Comparison of ENCODE assay signal across 17 cellular contexts in the genomic region with DNA sequence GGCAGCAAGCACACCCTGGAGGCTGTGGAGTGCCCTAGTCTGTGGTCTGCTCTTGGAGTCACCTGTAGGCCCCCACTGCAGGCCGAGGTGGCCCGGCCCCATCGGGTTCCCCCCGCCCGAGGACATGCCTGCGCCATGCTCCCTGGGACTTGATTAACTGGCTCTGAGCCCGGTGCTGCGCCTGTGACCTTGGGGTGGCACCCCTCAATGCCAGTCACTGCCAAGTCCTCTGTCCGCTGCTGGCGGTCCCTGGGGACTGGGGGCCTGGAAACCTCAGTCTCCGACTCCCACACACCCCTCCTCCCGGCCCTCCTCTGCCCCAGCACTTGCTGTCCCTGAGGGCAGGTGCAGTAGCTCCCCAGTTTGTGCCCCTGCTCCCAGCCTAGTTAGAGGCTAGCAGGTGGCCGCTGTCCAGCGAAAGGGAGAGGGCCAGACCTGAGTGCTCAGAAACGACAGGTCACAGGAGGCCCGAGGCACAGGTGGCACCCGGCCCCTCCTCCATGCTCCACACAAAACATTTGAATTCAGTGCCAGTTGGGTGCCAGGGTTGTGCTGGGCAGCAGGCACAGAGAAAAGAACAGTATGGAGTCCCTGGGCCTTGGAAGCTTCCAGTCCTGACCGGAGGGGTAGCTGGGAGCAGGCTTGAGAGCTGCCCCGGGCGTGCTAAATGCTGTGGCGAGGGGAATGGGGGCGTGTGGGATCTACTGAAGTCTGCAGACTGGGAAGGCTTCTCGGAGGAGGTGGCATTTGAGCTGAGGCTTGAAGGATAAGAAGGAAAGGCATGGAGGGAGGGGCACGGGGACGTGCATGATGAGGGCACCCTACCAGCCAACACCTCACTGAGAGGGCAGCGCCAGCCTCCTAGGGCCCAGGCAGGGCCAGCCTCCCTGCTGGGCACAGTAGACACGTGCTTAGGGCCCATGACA. TPM values are rescaled to one million over a fixed set of nuclear protein-coding genes. Genes with fewer than 3 reads are reported as not detected.
DNase-seq lines count a peak whose midpoint lies in the region; ATAC-seq, FAIRE-seq and TF ChIP-seq lines count a peak whose summit lies in the region.
"Had no signal": no experiment of that assay in that cellular context is flagged by ENCODE, and none has a peak within 500 bp of the region (broad histone marks: within the 10 kb centered on the region; RNA-seq: fewer than 3 reads in every experiment).

No MANE protein-coding gene starts in this region.

- H3K27me3 ChIP-seq in right atrium auricular region = no peaks in the 10 kb centered on the region
- peaks cover 0 to 4% of the 10 kb centered on the region in 2 experiments; a peak in 1 of 5 replicates for H3K27me3 ChIP-seq in K562 (ENCODE audit: control insufficient read depth in 2 of 2, insufficient read depth in 2 of 2, low read length in 2 of 2)
- H3K27me3 ChIP-seq in thyroid gland = no peaks in the 10 kb centered on the region
- no peaks in the 10 kb centered on the region for H3K27me3 ChIP-seq in esophagus muscularis mucosa
- H3K27me3 ChIP-seq: MG63 had no signal

- no peak for FAIRE-seq in K562 (lab: Jason Lieb, UNC)
- FAIRE-seq in kidney (lab: Jason Lieb, UNC) = no peak

- intact Hi-C loops in Right ventricle myocardium inferior (cut with DNase I) (no loop called here), K562 (cut with micrococcal nuclease) (no loop called here), kidney (cut with DNase I) (no loop called here), thyroid gland (cut with DNase I) (no loop called here), esophagus muscularis mucosa (cut with DNase I) (no loop called here)

- 38% methylated on average over 20 of the region's 27 CpGs for WGBS in K562 (ENCODE audit: insufficient coverage, low coverage, missing lambda C conversion rate)
- 70 to 79% methylated on average over 14 to 17 of the region's 27 CpGs for WGBS in thyroid gland, 2 donors
- WGBS in esophagus muscularis mucosa = 87% methylated on average over 22 of the region's 27 CpGs

- no peaks in the 10 kb centered on the region for H3K9me1 ChIP-seq in K562 (ENCODE audit: control insufficient read depth, insufficient read depth, low read length)

- peak; percentile 75 for DNase-seq in Right ventricle myocardium inferior (ENCODE audit: missing footprints)
- no peak for DNase-seq in right atrium auricular region (ENCODE audit: low spot score)
- DNase-seq in K562 (ENCODE audit: extremely low read depth in 1 of 4, low spot score in 3 of 4) = no peak
- DNase-seq in kidney = no peak
- DNase-seq in thyroid gland = peak; percentile 64 to 70
- DNase-seq in hypothalamus (lab: John Stamatoyannopoulos, UW) = no peak
- no peak for DNase-seq in esophagus muscularis mucosa (ENCODE audit: extremely low spot score)
- DNase-seq in amygdala (lab: John Stamatoyannopoulos, UW) = no peak
- DNase-seq: AML-193; CD4-positive, alpha-beta memory T cell; GM23248; MG63; NCI-H2029; NCI-H526; PC-3 had no signal

- peak overlapping the region in 1 of 2 donors; percentile 7 for H3K27ac ChIP-seq in right atrium auricular region
- no peak overlapping the region for H3K27ac ChIP-seq in K562 (ENCODE audit: extremely low read depth, low read depth, low read length)
- H3K27ac ChIP-seq in kidney (ENCODE audit: low read depth in 2 of 2, low read length in 2 of 2) = peak overlapping the region; percentile 34 to 60
- no peak overlapping the region for H3K27ac ChIP-seq in thyroid gland
- H3K27ac ChIP-seq in esophagus muscularis mucosa (replicated peaks in 1 of 4) = no peak overlapping the region
- H3K27ac ChIP-seq: GM23248 had no signal

- ATAC-seq in Right ventricle myocardium inferior (peak; percentile 51), K562 (0 out of 3 replicates have a peak, but pooled peaks have one; percentile 24)
- ATAC-seq: PC-3, SK-N-SH treated with all-trans-retinoic acid at 6 μM for 48 hours had no signal

- H3K4me3 ChIP-seq in right atrium auricular region (no peak overlapping the region), K562 (no peak overlapping the region), kidney (ENCODE audit: low read length in 2 of 2) (no peak overlapping the region), thyroid gland (replicated peaks in 1 of 3) (no peak overlapping the region), esophagus muscularis mucosa (no peak overlapping the region)
- H3K4me3 ChIP-seq: GM23248, MG63 had no signal

- TF ChIP-seq RAD21 in K562 (CRISPR knock-in tag; conservative IDR thresholded peaks at IDR 0.05 in 1 of 2, IDR thresholded peaks at IDR 0.05 in 1 of 2) = no peak

- no peaks in the 10 kb centered on the region for H3K79me2 ChIP-seq in K562 (ENCODE audit: control insufficient read depth, insufficient read depth, low read length)

- H3K4me2 ChIP-seq in K562 (ENCODE audit: insufficient read depth, low read length) = no peak overlapping the region

- peak overlapping the region in 1 of 2 experiments; percentile 14; a peak in 1 of 4 replicates for H3K9ac ChIP-seq in K562 (ENCODE audit: insufficient read depth in 1 of 2, low read depth in 2 of 2, low read length in 2 of 2)
- H3K9ac ChIP-seq in kidney (ENCODE audit: low read length in 2 of 2) = no peak overlapping the region
- H3K9ac ChIP-seq: GM23248 had no signal

- POLR2A ChIA-PET in K562 (lab: Yijun Ruan, JAX) = interaction anchor here (0.7 to 1.0 kb wide), 4 partner anchors 12 to 79 kb away, joined by 3 read pairs; no protein-coding TSS in a partner anchor

- in situ Hi-C loops in K562 (cut with MboI) = no loop called here

- TF ChIP-seq CTCF in right atrium auricular region (IDR thresholded peaks at IDR 0.05) (no peak), K562 (IDR thresholded peaks at IDR 0.05 in 2 of 3, conservative IDR thresholded peaks at IDR 0.05 in 1 of 3; ENCODE audit: insufficient read depth in 2 of 3, low read depth in 1 of 3, low read length in 3 of 3) (no peak), kidney (IDR thresholded peaks at IDR 0.05; ENCODE audit: borderline replicate concordance, extremely low read depth, insufficient read depth) (no peak), thyroid gland (IDR thresholded peaks at IDR 0.05) (no peak), esophagus muscularis mucosa (IDR thresholded peaks at IDR 0.05) (no peak)

- peaks cover 0 to 32% of the 10 kb centered on the region in 2 donors for H3K4me1 ChIP-seq in right atrium auricular region
- H3K4me1 ChIP-seq in K562 (replicated peaks in 1 of 2; ENCODE audit: control insufficient read depth in 2 of 2, insufficient read depth in 2 of 2, low read length in 2 of 2) = peaks cover 0 to 49% of the 10 kb centered on the region in 2 experiments; a peak in 2 of 5 replicates
- H3K4me1 ChIP-seq in kidney (ENCODE audit: control insufficient read depth in 1 of 2, insufficient read depth in 1 of 2, low read depth in 1 of 2, low read length in 2 of 2) = peaks cover 4 to 18% of the 10 kb centered on the region in 2 donors
- H3K4me1 ChIP-seq in thyroid gland = peaks cover 6 to 19% of the 10 kb centered on the region in 2 donors
- peaks cover 0 to 21% (median 0%) of the 10 kb centered on the region in 4 donors for H3K4me1 ChIP-seq in esophagus muscularis mucosa

- H2AFZ ChIP-seq in K562 (ENCODE audit: low read depth, low read length) = no peak overlapping the region
- H2AFZ ChIP-seq: GM23248 had no signal

- H3K36me3 ChIP-seq in right atrium auricular region = no peaks in the 10 kb centered on the region
- H3K36me3 ChIP-seq in K562 (ENCODE audit: control insufficient read depth, insufficient read depth, low read length) = no peaks in the 10 kb centered on the region
- no peaks in the 10 kb centered on the region for H3K36me3 ChIP-seq in kidney (ENCODE audit: control insufficient read depth in 1 of 2, insufficient read depth in 2 of 2, low read length in 2 of 2)
- no peaks in the 10 kb centered on the region for H3K36me3 ChIP-seq in thyroid gland
- no peaks in the 10 kb centered on the region for H3K36me3 ChIP-seq in esophagus muscularis mucosa
- H3K36me3 ChIP-seq: MG63 had no signal

- peaks cover 59% of the 10 kb centered on the region for H4K20me1 ChIP-seq in K562 (replicated peaks; ENCODE audit: control insufficient read depth, insufficient read depth, low read length)

- TF ChIP-seq EP300 in K562 (IDR thresholded peaks at IDR 0.05; ENCODE audit: low read length) (no peak), esophagus muscularis mucosa (IDR thresholded peaks at IDR 0.05) (no peak)

- no TSS peak for BruUV-seq in K562 (replicated peaks; lab: Mats Ljungman, UMichigan)

- TF ChIP-seq POLR2A in K562 (conservative IDR thresholded peaks at IDR 0.05) = no peak
- no peak for TF ChIP-seq POLR2A in thyroid gland (IDR thresholded peaks at IDR 0.05)
- TF ChIP-seq POLR2A in esophagus muscularis mucosa (IDR thresholded peaks at IDR 0.05; ENCODE audit: low read depth) = no peak

- no peaks in the 10 kb centered on the region for H3K9me3 ChIP-seq in right atrium auricular region
- H3K9me3 ChIP-seq in K562 (replicated peaks; ENCODE audit: control insufficient read depth, insufficient read depth, low read depth, low read length) = no peaks in the 10 kb centered on the region
- no peaks in the 10 kb centered on the region for H3K9me3 ChIP-seq in kidney (ENCODE audit: control insufficient read depth in 1 of 2, low read length in 2 of 2)
- H3K9me3 ChIP-seq in thyroid gland = no peaks in the 10 kb centered on the region
- no peaks in the 10 kb centered on the region for H3K9me3 ChIP-seq in esophagus muscularis mucosa
- H3K9me3 ChIP-seq: MG63 had no signal

- CTCF ChIA-PET in K562 (lab: Yijun Ruan, JAX; ENCODE audit: low intra/inter-chr PET ratio) = no interaction called here

RNA-seq across cellular contexts. Expression of gene FLRT1, which starts 16.4 kb away (rescaled TPM):
- total RNA-seq in Right ventricle myocardium inferior (0.57 TPM), right atrium auricular region (1 to 10 TPM in 1 of 2 donors, under 1 TPM in 1; 0.67 to 1.7 TPM), K562 (2014; rRNA removed) (not detected in 2 replicates), K562 (2014; rRNA removed; fragmentation: Illumina TruSeq; extraction: Trizol) (not detected in 2 replicates), K562 (2015; rRNA removed; fragmentation: Illumina TruSeq; extraction: Trizol) (not detected in 2 replicates), K562 (2021) (not detected in 2 replicates), kidney (0.66 TPM), thyroid gland (1 to 10 TPM in 3 of 4 donors, under 1 TPM in 1; 0.54 to 4.0 (median 3.8) TPM), esophagus muscularis mucosa (1 to 10 TPM; 2.1 to 5.0 (median 3.1) TPM)
- not detected in 2 replicates for total RNA-seq in K562 (2011; cell fraction: chromatin; rRNA removed; ENCODE audit: low replicate concordance)
- total RNA-seq in K562 (2011; cell fraction: nucleolus; rRNA removed) = not detected in 2 replicates
- not detected in 2 replicates for total RNA-seq in K562 (2011; cell fraction: nucleoplasm; rRNA removed)
- polyA plus RNA-seq in K562 (2011; rRNA removed) (not detected in 2 replicates), K562 (2014; fragmentation: Illumina TruSeq; extraction: Trizol) (not detected in 2 replicates), K562 (2014; fragmentation: Nextera tagmentation; extraction: Ambion mirVana) (not detected), K562 (2014; rRNA removed) (not detected in 2 replicates), kidney (ENCODE audit: insufficient read depth, low read depth, low replicate concordance) (1.5 TPM)
- polyA plus RNA-seq in K562 (2011; cell fraction: cytosol; rRNA removed) = not detected in 2 replicates
- not detected in 2 replicates for polyA plus RNA-seq in K562 (2011; cell fraction: nucleus; rRNA removed)
- 0.14 and 0.75 TPM in 2 replicates for polyA plus RNA-seq in K562 (2012)
- polyA minus RNA-seq in K562 (2011; rRNA and poly(A)+ RNA removed) = not detected in 2 replicates
- polyA minus RNA-seq in K562 (2011; cell fraction: cytosol; rRNA and poly(A)+ RNA removed) = not detected in 2 replicates
- not detected in 2 replicates for polyA minus RNA-seq in K562 (2011; cell fraction: nucleus; rRNA and poly(A)+ RNA removed)
- total RNA-seq: CD4-positive, alpha-beta memory T cell; Daoy; PC-3 had no signal
- polyA plus RNA-seq: CD4-positive, alpha-beta memory T cell had no signal

RNA-seq across cellular contexts. Expression of gene OTUB1, which starts 33.1 kb away (rescaled TPM):
- total RNA-seq in Right ventricle myocardium inferior = 55.6 TPM
- 10 to 100 TPM; 55.9 to 57.1 TPM for total RNA-seq in right atrium auricular region
- 66.0 and 203 TPM in 2 replicates for total RNA-seq in K562 (2011; cell fraction: chromatin; rRNA removed; ENCODE audit: low replicate concordance)
- 146 and 161 TPM in 2 replicates for total RNA-seq in K562 (2011; cell fraction: nucleolus; rRNA removed)
- total RNA-seq in K562 (2011; cell fraction: nucleoplasm; rRNA removed) = 81.9 and 97.9 TPM in 2 replicates
- total RNA-seq in K562 (2014; rRNA removed) = 63.7 and 73.3 TPM in 2 replicates
- total RNA-seq in K562 (2014; rRNA removed; fragmentation: Illumina TruSeq; extraction: Trizol) = 24.4 and 29.5 TPM in 2 replicates
- 37.6 and 39.9 TPM in 2 replicates for total RNA-seq in K562 (2015; rRNA removed; fragmentation: Illumina TruSeq; extraction: Trizol)
- total RNA-seq in K562 (2021) = 66.5 and 71.0 TPM in 2 replicates
- polyA plus RNA-seq in K562 (2011; rRNA removed) = 66.1 and 90.0 TPM in 2 replicates
- polyA plus RNA-seq in K562 (2011; cell fraction: cytosol; rRNA removed) = 102 and 160 TPM in 2 replicates
- polyA plus RNA-seq in K562 (2011; cell fraction: nucleus; rRNA removed) = 237 and 319 TPM in 2 replicates
- polyA plus RNA-seq in K562 (2012) = 89.4 and 91.7 TPM in 2 replicates
- polyA plus RNA-seq in K562 (2014; fragmentation: Illumina TruSeq; extraction: Trizol) = 58.4 and 76.3 TPM in 2 replicates
- 100 to 1,000 TPM; 109 to 134 TPM for polyA plus RNA-seq in K562 (2014; fragmentation: Nextera tagmentation; extraction: Ambion mirVana)
- polyA plus RNA-seq in K562 (2014; rRNA removed) = 95.3 and 104 TPM in 2 replicates
- 27.2 and 36.0 TPM in 2 replicates for polyA minus RNA-seq in K562 (2011; rRNA and poly(A)+ RNA removed)
- polyA minus RNA-seq in K562 (2011; cell fraction: cytosol; rRNA and poly(A)+ RNA removed) = 36.5 and 47.6 TPM in 2 replicates
- 30.8 and 38.3 TPM in 2 replicates for polyA minus RNA-seq in K562 (2011; cell fraction: nucleus; rRNA and poly(A)+ RNA removed)
- total RNA-seq in kidney = 69.0 TPM
- polyA plus RNA-seq in kidney (ENCODE audit: insufficient read depth, low read depth, low replicate concordance) = 118 TPM
- total RNA-seq in thyroid gland = 100 to 1,000 TPM in 1 of 4 donors, 10 to 100 TPM in 3; 62.3 to 130 (median 76.1) TPM
- total RNA-seq in esophagus muscularis mucosa = 10 to 100 TPM; 57.7 to 70.5 (median 65.4) TPM

RNA-seq across cellular contexts. Expression of gene COX8A, which starts 44.9 kb away (rescaled TPM):
- total RNA-seq in Right ventricle myocardium inferior (1,159 TPM), right atrium auricular region (1,000 to 10,000 TPM in 1 of 2 donors, 100 to 1,000 TPM in 1; 830 to 1,057 TPM), K562 (2014; rRNA removed) (924 and 1,130 TPM in 2 replicates), K562 (2014; rRNA removed; fragmentation: Illumina TruSeq; extraction: Trizol) (313 and 412 TPM in 2 replicates), K562 (2015; rRNA removed; fragmentation: Illumina TruSeq; extraction: Trizol) (716 and 837 TPM in 2 replicates), K562 (2021) (746 and 750 TPM in 2 replicates), kidney (320 TPM), thyroid gland (100 to 1,000 TPM; 210 to 787 (median 471) TPM), esophagus muscularis mucosa (100 to 1,000 TPM; 393 to 518 (median 445) TPM)
- total RNA-seq in K562 (2011; cell fraction: chromatin; rRNA removed; ENCODE audit: low replicate concordance) = 9.7 and 38.4 TPM in 2 replicates
- 114 and 127 TPM in 2 replicates for total RNA-seq in K562 (2011; cell fraction: nucleolus; rRNA removed)
- total RNA-seq in K562 (2011; cell fraction: nucleoplasm; rRNA removed) = 87.0 and 112 TPM in 2 replicates
- polyA plus RNA-seq in K562 (2011; rRNA removed) (274 and 505 TPM in 2 replicates), K562 (2014; fragmentation: Illumina TruSeq; extraction: Trizol) (410 and 1,021 TPM in 2 replicates), K562 (2014; fragmentation: Nextera tagmentation; extraction: Ambion mirVana) (100 to 1,000 TPM; 425 to 526 TPM), K562 (2014; rRNA removed) (1,206 and 1,380 TPM in 2 replicates), kidney (ENCODE audit: insufficient read depth, low read depth, low replicate concordance) (2,092 TPM)
- 1,269 and 2,786 TPM in 2 replicates for polyA plus RNA-seq in K562 (2011; cell fraction: cytosol; rRNA removed)
- 589 and 595 TPM in 2 replicates for polyA plus RNA-seq in K562 (2011; cell fraction: nucleus; rRNA removed)
- 943 and 1,390 TPM in 2 replicates for polyA plus RNA-seq in K562 (2012)
- 99.6 and 115 TPM in 2 replicates for polyA minus RNA-seq in K562 (2011; rRNA and poly(A)+ RNA removed)
- polyA minus RNA-seq in K562 (2011; cell fraction: cytosol; rRNA and poly(A)+ RNA removed) = 329 and 553 TPM in 2 replicates
- polyA minus RNA-seq in K562 (2011; cell fraction: nucleus; rRNA and poly(A)+ RNA removed) = 49.5 and 93.7 TPM in 2 replicates

Comparison
In these comparisons a context has a peak if more than half of its experiments do, and no peak if none do; other contexts are left out.
1. DNase-seq: peak in Right ventricle myocardium inferior (single experiment) and thyroid gland (2 of 2); none in right atrium auricular region (single experiment), K562 (0 of 4), kidney (single experiment), hypothalamus (0 of 51), esophagus muscularis mucosa (single experiment) and amygdala (0 of 56).
2. H3K27ac ChIP-seq: peak in kidney (2 of 2); none in K562 (single experiment), thyroid gland (0 of 3) and esophagus muscularis mucosa (0 of 4).